In genomic region chr3:18725668-18726407, GRCh38 we compare ENCODE assay signal across 10 cellular contexts.
A peak's percentile ranks its signal among the peaks of the same experiment; 100 is the strongest.
DNase-seq lines count a peak whose midpoint lies in the region; ATAC-seq and TF ChIP-seq lines count a peak whose summit lies in the region.
"Had no signal": no experiment of that assay in that cellular context is flagged by ENCODE, and none has a peak within 500 bp of the region (broad histone marks: within the 10 kb centered on the region; RNA-seq: fewer than 3 reads in every experiment).

No MANE protein-coding gene starts in this region.

- intact Hi-C loops in MCF 10A (cut with micrococcal nuclease) (no loop called here), mammary epithelial cell (cut with micrococcal nuclease) (no loop called here)

- H3K9ac ChIP-seq in mammary epithelial cell (ENCODE audit: insufficient read depth, low read length): no peak overlapping the region

- in situ Hi-C loops in mammary epithelial cell (cut with MboI; ENCODE audit: low sequenced_read_pairs in 2 of 2): no loop called here

- no peaks in the 10 kb centered on the region for H3K79me2 ChIP-seq in mammary epithelial cell (ENCODE audit: insufficient read depth, low read length)

- H3K4me2 ChIP-seq in mammary epithelial cell (ENCODE audit: insufficient read depth, low read depth, low read length): no peak overlapping the region

- no peak overlapping the region for H3K4me3 Mint-ChIP-seq in MCF 10A (ENCODE audit: unreplicated experiment)
- peak overlapping the region; percentile 70 for H3K4me3 Mint-ChIP-seq in activated CD4-positive, alpha-beta memory T cell treated with anti-CD3 and anti-CD28 coated beads, Interleukin-2, amount 10 ng/mL, durations not matched to agents 7 days and 5 days
- H3K4me3 Mint-ChIP-seq in stimulated activated naive CD8-positive, alpha-beta T cell treated with anti-CD3 and anti-CD28 coated beads, Interleukin-15, Interleukin-2, amounts not matched to agents 100 ng/mL and 50 ng/mL, for 24 hours: peak overlapping the region; percentile 81
- no peak overlapping the region for H3K4me3 Mint-ChIP-seq in stimulated activated memory B cell treated with anti-CD40 and anti-IgM and Interleukin-4, amounts not matched to agents 10 μg/mL and 1 μg/mL and 100 μg/mL, for 72 hours
- H3K4me3 Mint-ChIP-seq: IgD-negative memory B cell had no signal

- no peaks in the 10 kb centered on the region for H3K4me1 ChIP-seq in mammary epithelial cell (ENCODE audit: insufficient read depth, low read length)

- no peaks in the 10 kb centered on the region for H3K27me3 ChIP-seq in mammary epithelial cell (ENCODE audit: insufficient read depth, low read length)
- H3K27me3 ChIP-seq: brain microvascular endothelial cell had no signal

- no peak for ATAC-seq in HG02571 (IDR thresholded peaks at IDR 0.05; ENCODE audit: unreplicated experiment)
- ATAC-seq in HG03469 (IDR thresholded peaks at IDR 0.05; ENCODE audit: unreplicated experiment): no peak
- no peak for ATAC-seq in stimulated activated memory B cell treated with anti-CD40 and anti-IgM and Interleukin-4, amounts not matched to agents 10 μg/mL and 1 μg/mL and 100 μg/mL, for 72 hours

- H2AFZ ChIP-seq in mammary epithelial cell (ENCODE audit: low read depth, low read length): no peak overlapping the region

- BruUV-seq in MCF 10A (replicated peaks; lab: Mats Ljungman, UMichigan) (no TSS peak), mammary epithelial cell (replicated peaks; lab: Mats Ljungman, UMichigan) (no TSS peak)

- POLR2A ChIA-PET in MCF 10A (lab: Yijun Ruan, JAX): no interaction called here
- POLR2A ChIA-PET in activated CD4-positive, alpha-beta memory T cell treated with anti-CD3 and anti-CD28 coated beads, Interleukin-2, amount 10 ng/mL, durations not matched to agents 7 days and 5 days (lab: Charles Lee): interaction anchor here (0.8 to 4.9 kb wide), 13 partner anchors 7 to 983 kb away, joined by 3 to 124 read pairs (median 7); partner anchors contain the start of gene TBC1D5

- H3K4me3 ChIP-seq in mammary epithelial cell (replicated peaks in 1 of 3; ENCODE audit: insufficient read depth in 1 of 3, low read depth in 2 of 3, low read length in 3 of 3): no peak overlapping the region

- no peaks in the 10 kb centered on the region for H3K9me3 Mint-ChIP-seq in MCF 10A (ENCODE audit: unreplicated experiment)
- H3K9me3 Mint-ChIP-seq in activated CD4-positive, alpha-beta memory T cell treated with anti-CD3 and anti-CD28 coated beads, Interleukin-2, amount 10 ng/mL, durations not matched to agents 7 days and 5 days: no peaks in the 10 kb centered on the region
- no peaks in the 10 kb centered on the region for H3K9me3 Mint-ChIP-seq in stimulated activated naive CD8-positive, alpha-beta T cell treated with anti-CD3 and anti-CD28 coated beads, Interleukin-15, Interleukin-2, amounts not matched to agents 100 ng/mL and 50 ng/mL, for 24 hours
- no peaks in the 10 kb centered on the region for H3K9me3 Mint-ChIP-seq in stimulated activated memory B cell treated with anti-CD40 and anti-IgM and Interleukin-4, amounts not matched to agents 10 μg/mL and 1 μg/mL and 100 μg/mL, for 72 hours

- no peaks in the 10 kb centered on the region for H3K4me1 Mint-ChIP-seq in MCF 10A (ENCODE audit: insufficient read depth, unreplicated experiment)
- peaks cover 64% of the 10 kb centered on the region for H3K4me1 Mint-ChIP-seq in activated CD4-positive, alpha-beta memory T cell treated with anti-CD3 and anti-CD28 coated beads, Interleukin-2, amount 10 ng/mL, durations not matched to agents 7 days and 5 days
- peaks cover 69% of the 10 kb centered on the region for H3K4me1 Mint-ChIP-seq in stimulated activated naive CD8-positive, alpha-beta T cell treated with anti-CD3 and anti-CD28 coated beads, Interleukin-15, Interleukin-2, amounts not matched to agents 100 ng/mL and 50 ng/mL, for 24 hours (ENCODE audit: low read depth)
- peaks cover 14% of the 10 kb centered on the region for H3K4me1 Mint-ChIP-seq in stimulated activated memory B cell treated with anti-CD40 and anti-IgM and Interleukin-4, amounts not matched to agents 10 μg/mL and 1 μg/mL and 100 μg/mL, for 72 hours

- TF ChIP-seq CTCF in MCF 10A (IDR thresholded peaks at IDR 0.05; ENCODE audit: unreplicated experiment): no peak
- no peak for TF ChIP-seq CTCF in mammary epithelial cell (conservative IDR thresholded peaks at IDR 0.05 in 1 of 2, IDR thresholded peaks at IDR 0.05 in 1 of 2; ENCODE audit: extremely low read depth in 1 of 2, insufficient read depth in 1 of 2, low read depth in 1 of 2, low read length in 2 of 2)

- H4K20me1 ChIP-seq in mammary epithelial cell (ENCODE audit: insufficient read depth, low read length): no peaks in the 10 kb centered on the region

- dilution Hi-C loops in mammary epithelial cell (cut with HindIII; ENCODE audit: low sequenced_read_pairs): no loop called here

- CTCF ChIA-PET in MCF 10A (lab: Yijun Ruan, JAX) (interaction anchor here (0.6 kb wide), 1 partner anchor 11 kb away, joined by 4 read pairs; no protein-coding TSS in a partner anchor), mammary epithelial cell (lab: Charles Lee; ENCODE audit: low non-redundant PET) (no interaction called here)
- CTCF ChIA-PET in activated CD4-positive, alpha-beta memory T cell treated with anti-CD3 and anti-CD28 coated beads, Interleukin-2, amount 10 ng/mL, durations not matched to agents 7 days and 5 days (lab: Charles Lee): interaction anchor here (0.7 to 3.2 kb wide), 8 partner anchors 10 to 166 kb away, joined by 3 to 17 read pairs (median 4); no protein-coding TSS in a partner anchor

- DNase-seq in MCF 10A (ENCODE audit: unreplicated experiment) (peak; percentile 18), mammary epithelial cell (no peak), foreskin melanocyte (peak; percentile 85)
- DNase-seq in activated CD4-positive, alpha-beta memory T cell treated with anti-CD3 and anti-CD28 coated beads, Interleukin-2, amount 10 ng/mL, durations not matched to agents 7 days and 5 days: peak; percentile 47
- DNase-seq: brain microvascular endothelial cell had no signal

- H3K9me3 ChIP-seq in mammary epithelial cell (replicated peaks; ENCODE audit: insufficient read depth, low read length): no peaks in the 10 kb centered on the region

- WGBS in mammary epithelial cell (ENCODE audit: low coverage, missing lambda C conversion rate): 13% methylated on average over 6 of the region's 6 CpGs

- H3K27ac ChIP-seq in mammary epithelial cell (ENCODE audit: insufficient read depth, low read depth, low read length): no peak overlapping the region
- H3K27ac ChIP-seq: brain microvascular endothelial cell had no signal

- no peaks in the 10 kb centered on the region for H3K27me3 Mint-ChIP-seq in MCF 10A (ENCODE audit: insufficient read depth, unreplicated experiment)
- H3K27me3 Mint-ChIP-seq in activated CD4-positive, alpha-beta memory T cell treated with anti-CD3 and anti-CD28 coated beads, Interleukin-2, amount 10 ng/mL, durations not matched to agents 7 days and 5 days: no peaks in the 10 kb centered on the region
- H3K27me3 Mint-ChIP-seq in stimulated activated naive CD8-positive, alpha-beta T cell treated with anti-CD3 and anti-CD28 coated beads, Interleukin-15, Interleukin-2, amounts not matched to agents 100 ng/mL and 50 ng/mL, for 24 hours: no peaks in the 10 kb centered on the region
- H3K27me3 Mint-ChIP-seq in stimulated activated memory B cell treated with anti-CD40 and anti-IgM and Interleukin-4, amounts not matched to agents 10 μg/mL and 1 μg/mL and 100 μg/mL, for 72 hours: no peaks in the 10 kb centered on the region
- H3K27me3 Mint-ChIP-seq: IgD-negative memory B cell had no signal

- no peaks in the 10 kb centered on the region for H3K36me3 ChIP-seq in mammary epithelial cell (ENCODE audit: insufficient read depth, low read length)
- H3K36me3 ChIP-seq: brain microvascular endothelial cell had no signal

- H3K36me3 Mint-ChIP-seq in MCF 10A (ENCODE audit: insufficient read depth, unreplicated experiment): no peaks in the 10 kb centered on the region
- peaks cover 22% of the 10 kb centered on the region for H3K36me3 Mint-ChIP-seq in activated CD4-positive, alpha-beta memory T cell treated with anti-CD3 and anti-CD28 coated beads, Interleukin-2, amount 10 ng/mL, durations not matched to agents 7 days and 5 days (ENCODE audit: low read depth)
- H3K36me3 Mint-ChIP-seq in stimulated activated naive CD8-positive, alpha-beta T cell treated with anti-CD3 and anti-CD28 coated beads, Interleukin-15, Interleukin-2, amounts not matched to agents 100 ng/mL and 50 ng/mL, for 24 hours (ENCODE audit: low read depth): peaks cover 4% of the 10 kb centered on the region
- H3K36me3 Mint-ChIP-seq in stimulated activated memory B cell treated with anti-CD40 and anti-IgM and Interleukin-4, amounts not matched to agents 10 μg/mL and 1 μg/mL and 100 μg/mL, for 72 hours: no peaks in the 10 kb centered on the region
- H3K36me3 Mint-ChIP-seq: IgD-negative memory B cell had no signal

- no peak overlapping the region for H3K27ac Mint-ChIP-seq in MCF 10A (ENCODE audit: low read depth, unreplicated experiment)
- peak overlapping the region; percentile 86 for H3K27ac Mint-ChIP-seq in activated CD4-positive, alpha-beta memory T cell treated with anti-CD3 and anti-CD28 coated beads, Interleukin-2, amount 10 ng/mL, durations not matched to agents 7 days and 5 days
- peak overlapping the region; percentile 97 for H3K27ac Mint-ChIP-seq in stimulated activated naive CD8-positive, alpha-beta T cell treated with anti-CD3 and anti-CD28 coated beads, Interleukin-15, Interleukin-2, amounts not matched to agents 100 ng/mL and 50 ng/mL, for 24 hours
- H3K27ac Mint-ChIP-seq in stimulated activated memory B cell treated with anti-CD40 and anti-IgM and Interleukin-4, amounts not matched to agents 10 μg/mL and 1 μg/mL and 100 μg/mL, for 72 hours: no peak overlapping the region
- H3K27ac Mint-ChIP-seq: IgD-negative memory B cell had no signal

Comparison
In these comparisons a context has a peak if more than half of its experiments do, and no peak if none do; other contexts are left out.
1. H3K27ac Mint-ChIP-seq: peak in activated CD4-positive, alpha-beta memory T cell treated with anti-CD3 and anti-CD28 coated beads, Interleukin-2, amount 10 ng/mL, durations not matched to agents 7 days and 5 days (single experiment) and stimulated activated naive CD8-positive, alpha-beta T cell treated with anti-CD3 and anti-CD28 coated beads, Interleukin-15, Interleukin-2, amounts not matched to agents 100 ng/mL and 50 ng/mL, for 24 hours (single experiment); none in MCF 10A (single experiment) and stimulated activated memory B cell treated with anti-CD40 and anti-IgM and Interleukin-4, amounts not matched to agents 10 μg/mL and 1 μg/mL and 100 μg/mL, for 72 hours (single experiment).
2. H3K4me3 Mint-ChIP-seq: peak in activated CD4-positive, alpha-beta memory T cell treated with anti-CD3 and anti-CD28 coated beads, Interleukin-2, amount 10 ng/mL, durations not matched to agents 7 days and 5 days (single experiment) and stimulated activated naive CD8-positive, alpha-beta T cell treated with anti-CD3 and anti-CD28 coated beads, Interleukin-15, Interleukin-2, amounts not matched to agents 100 ng/mL and 50 ng/mL, for 24 hours (single experiment); none in MCF 10A (single experiment) and stimulated activated memory B cell treated with anti-CD40 and anti-IgM and Interleukin-4, amounts not matched to agents 10 μg/mL and 1 μg/mL and 100 μg/mL, for 72 hours (single experiment).